8 cellular contexts compared by ENCODE assay signal in genomic region chr5:108345541-108346171, GRCh38. TPM values are rescaled to one million over a fixed set of nuclear protein-coding genes. Genes with fewer than 3 reads are reported as not detected.
DNase-seq lines count a peak whose midpoint lies in the region; ATAC-seq and TF ChIP-seq lines count a peak whose summit lies in the region.

No MANE protein-coding gene starts in this region.

- H3K27me3 Mint-ChIP-seq in brain: no peaks in the 10 kb centered on the region

- ATAC-seq in HG03066 (IDR thresholded peaks at IDR 0.05; ENCODE audit: low read depth, unreplicated experiment): peak; percentile 74

- peaks cover 10% of the 10 kb centered on the region for H3K36me3 Mint-ChIP-seq in brain

- peak; percentile 22 for DNase-seq in AG08395 (ENCODE audit: low spot score)
- DNase-seq in NCI-H226: peak; percentile 3
- DNase-seq in medulla oblongata (ENCODE audit: extremely low spot score): peak; percentile 45
- DNase-seq in T1000 (lab: John Stamatoyannopoulos, UW): no peak
- DNase-seq in mesenteric fat pad (ENCODE audit: low spot score): no peak

- no peak overlapping the region for H3K4me3 Mint-ChIP-seq in brain

- TF ChIP-seq CTCF in GM12873 (IDR thresholded peaks at IDR 0.05; ENCODE audit: insufficient read depth, low read depth, low read length, missing control alignments) (peak; percentile 28), brain (conservative IDR thresholded peaks at IDR 0.05) (peak; percentile 71 to 72)

- peaks cover 12% of the 10 kb centered on the region for H3K4me1 Mint-ChIP-seq in brain

- H3K9me3 Mint-ChIP-seq in brain: no peaks in the 10 kb centered on the region

- peak overlapping the region in 1 of 5 experiments; percentile 32 for H3K27ac Mint-ChIP-seq in brain

RNA-seq across cellular contexts. Expression of gene FBXL17, which starts 36.2 kb away (rescaled TPM):
- polyA plus RNA-seq in brain (ENCODE audit: insufficient read depth, low read depth, low replicate concordance): 10.2 TPM
- total RNA-seq in mesenteric fat pad: 24.3 TPM

Comparison
In these comparisons a context has a peak if more than half of its experiments do, and no peak if none do; other contexts are left out.
1. DNase-seq: peak in AG08395 (single experiment), NCI-H226 (single experiment) and medulla oblongata (single experiment); none in T1000 (single experiment) and mesenteric fat pad (single experiment).